15 cellular contexts compared by ENCODE assay signal in genomic region chr20:48634641-48635040, GRCh38.
"Had no signal": no experiment of that assay in that cellular context is flagged by ENCODE, and none has a peak within 500 bp of the region (broad histone marks: within the 10 kb centered on the region; RNA-seq: fewer than 3 reads in every experiment).

No MANE protein-coding gene starts in this region.

- DNase-seq: activated CD4-positive, alpha-beta T cell treated with anti-CD3 and anti-CD28 coated beads, Interleukin-2, amount 50 U/mL, for 4 hours; activated naive CD4-positive, alpha-beta T cell treated with anti-CD3 and anti-CD28 coated beads, Interleukin-2, amount 50 U/mL, for 16 hours; islet precursor cell; left ventricle myocardium superior; mesendoderm; ovary; stimulated activated CD4-positive, alpha-beta T cell treated with anti-CD3 and anti-CD28 coated beads, Interleukin-4, amount 100 ng/mL, for 1 hour; stimulated activated CD8-positive, alpha-beta memory T cell treated with anti-CD3 and anti-CD28 coated beads, Interleukin-4, amount 100 ng/mL, for 48 hours; stomach; thyroid gland had no signal

- H3K4me3 Mint-ChIP-seq: neural crest cell; T-helper 2 cell treated with Interferon-gamma antibody and Interleukin-4, amounts not matched to agents 5 μg/mL and 100 μg/mL, for 36 hours had no signal

- H3K4me1 Mint-ChIP-seq: neural crest cell had no signal

- H3K27ac Mint-ChIP-seq: T-helper 2 cell treated with Interferon-gamma antibody and Interleukin-4, amounts not matched to agents 5 μg/mL and 100 μg/mL, for 36 hours had no signal

- H3K27me3 ChIP-seq: breast epithelium, heart left ventricle, ovary, stomach, thyroid gland, vagina had no signal

- H3K9me3 Mint-ChIP-seq: neural crest cell; T-helper 2 cell treated with Interferon-gamma antibody and Interleukin-4, amounts not matched to agents 5 μg/mL and 100 μg/mL, for 36 hours had no signal

- ATAC-seq: heart left ventricle had no signal

- H3K27ac ChIP-seq: breast epithelium, heart left ventricle, ovary, stomach, thyroid gland, vagina had no signal
